11 cellular contexts compared by ENCODE assay signal in genomic region chr3:29642393-29643033, GRCh38.
DNase-seq lines count a peak whose midpoint lies in the region; ATAC-seq and TF ChIP-seq lines count a peak whose summit lies in the region.
"Had no signal": no experiment of that assay in that cellular context is flagged by ENCODE, and none has a peak within 500 bp of the region (broad histone marks: within the 10 kb centered on the region; RNA-seq: fewer than 3 reads in every experiment).

No MANE protein-coding gene starts in this region.

- no peak for TF ChIP-seq CTCF in adrenal gland (IDR thresholded peaks at IDR 0.05)
- TF ChIP-seq CTCF in heart right ventricle (IDR thresholded peaks at IDR 0.05) = no peak
- no peak for TF ChIP-seq CTCF in coronary artery (IDR thresholded peaks at IDR 0.05)

- H3K27me3 ChIP-seq in adrenal gland = no peaks in the 10 kb centered on the region
- H3K27me3 ChIP-seq in heart right ventricle = no peaks in the 10 kb centered on the region

- peaks cover 0 to 63% of the 10 kb centered on the region in 2 donors for H3K4me1 ChIP-seq in adrenal gland (replicated peaks in 1 of 2)
- peaks cover 2 to 63% (median 42%) of the 10 kb centered on the region in 9 donors for H3K4me1 ChIP-seq in heart right ventricle

- no peaks in the 10 kb centered on the region for H3K4me1 Mint-ChIP-seq in stimulated activated effector memory CD8-positive, alpha-beta T cell treated with anti-CD3 and anti-CD28 coated beads, Interleukin-12 subunit alpha, Interleukin-12 subunit beta, amount 100 ng/mL, for 72 hours
- H3K4me1 Mint-ChIP-seq: activated CD8-positive, alpha-beta memory T cell treated with anti-CD3 and anti-CD28 coated beads, Interleukin-2, amount 10 ng/mL, durations not matched to agents 7 days and 5 days had no signal

- no peak overlapping the region for H3K4me3 ChIP-seq in adrenal gland
- H3K4me3 ChIP-seq in heart right ventricle = peak overlapping the region in 3 of 10 donors; percentile 6 to 16 (median 12)
- no peak overlapping the region for H3K4me3 ChIP-seq in skeletal muscle cell (ENCODE audit: low read depth, low read length)
- H3K4me3 ChIP-seq in coronary artery = no peak overlapping the region

- intact Hi-C loops in adrenal gland (cut with DNase I) = no loop called here
- intact Hi-C loops in heart right ventricle (cut with DNase I) = no loop called here

- H3K27ac Mint-ChIP-seq in stimulated activated effector memory CD8-positive, alpha-beta T cell treated with anti-CD3 and anti-CD28 coated beads, Interleukin-12 subunit alpha, Interleukin-12 subunit beta, amount 100 ng/mL, for 72 hours = no peak overlapping the region
- H3K27ac Mint-ChIP-seq: activated CD8-positive, alpha-beta memory T cell treated with anti-CD3 and anti-CD28 coated beads, Interleukin-2, amount 10 ng/mL, durations not matched to agents 7 days and 5 days had no signal

- no peaks in the 10 kb centered on the region for H3K36me3 Mint-ChIP-seq in stimulated activated effector memory CD8-positive, alpha-beta T cell treated with anti-CD3 and anti-CD28 coated beads, Interleukin-12 subunit alpha, Interleukin-12 subunit beta, amount 100 ng/mL, for 72 hours
- H3K36me3 Mint-ChIP-seq: activated CD8-positive, alpha-beta memory T cell treated with anti-CD3 and anti-CD28 coated beads, Interleukin-2, amount 10 ng/mL, durations not matched to agents 7 days and 5 days had no signal

- peaks cover 4% of the 10 kb centered on the region for H3K9me3 Mint-ChIP-seq in stimulated activated effector memory CD8-positive, alpha-beta T cell treated with anti-CD3 and anti-CD28 coated beads, Interleukin-12 subunit alpha, Interleukin-12 subunit beta, amount 100 ng/mL, for 72 hours

- H3K9me3 ChIP-seq in adrenal gland (replicated peaks in 1 of 3) (no peaks in the 10 kb centered on the region), heart right ventricle (no peaks in the 10 kb centered on the region)

- H3K36me3 ChIP-seq in adrenal gland (replicated peaks in 1 of 2) = no peaks in the 10 kb centered on the region
- no peaks in the 10 kb centered on the region for H3K36me3 ChIP-seq in heart right ventricle

- 35 to 49% (median 43%) methylated on average over 5 of the region's 5 CpGs for WGBS in adrenal gland, 4 donors
- WGBS in heart right ventricle, 2 donors = 40 to 61% methylated on average over 5 of the region's 5 CpGs

- ATAC-seq in heart right ventricle (peak; percentile 77 to 95 (median 94)), HG02884 (IDR thresholded peaks at IDR 0.05; ENCODE audit: unreplicated experiment) (no peak)
- ATAC-seq in stimulated activated effector memory CD8-positive, alpha-beta T cell treated with anti-CD3 and anti-CD28 coated beads, Interleukin-12 subunit alpha, Interleukin-12 subunit beta, amount 100 ng/mL, for 72 hours = no peak
- ATAC-seq: activated CD8-positive, alpha-beta memory T cell treated with anti-CD3 and anti-CD28 coated beads, Interleukin-2, amount 10 ng/mL, durations not matched to agents 7 days and 5 days had no signal

- DNase-seq in GM04504 (ENCODE audit: low read depth) (peak; percentile 26), adrenal gland (peak; percentile 43 to 84 (median 60)), heart right ventricle (peak in 1 of 2 donors; percentile 47), skeletal muscle cell (ENCODE audit: low read depth) (peak; percentile 64), DMS79 treated with DMSO at 0.1 percent for 48 hours (lab: John Stamatoyannopoulos, UW) (no peak), coronary artery (ENCODE audit: low spot score) (no peak)
- no peak for DNase-seq in stimulated activated effector memory CD8-positive, alpha-beta T cell treated with anti-CD3 and anti-CD28 coated beads, Interleukin-12 subunit alpha, Interleukin-12 subunit beta, amount 100 ng/mL, for 72 hours (ENCODE audit: low spot score in 2 of 2)
- DNase-seq: activated CD8-positive, alpha-beta memory T cell treated with anti-CD3 and anti-CD28 coated beads, Interleukin-2, amount 10 ng/mL, durations not matched to agents 7 days and 5 days; effector CD8-positive, alpha-beta T cell; SIG-M5 had no signal

- TF ChIP-seq POLR2A in adrenal gland (IDR thresholded peaks at IDR 0.05) = peak in 1 of 2 donors; percentile 23

- H3K4me3 Mint-ChIP-seq in stimulated activated effector memory CD8-positive, alpha-beta T cell treated with anti-CD3 and anti-CD28 coated beads, Interleukin-12 subunit alpha, Interleukin-12 subunit beta, amount 100 ng/mL, for 72 hours = no peak overlapping the region
- H3K4me3 Mint-ChIP-seq: activated CD8-positive, alpha-beta memory T cell treated with anti-CD3 and anti-CD28 coated beads, Interleukin-2, amount 10 ng/mL, durations not matched to agents 7 days and 5 days had no signal

- peak overlapping the region in 3 of 5 donors; percentile 14 to 73 (median 37) for H3K27ac ChIP-seq in adrenal gland
- H3K27ac ChIP-seq in heart right ventricle = peak overlapping the region; percentile 21 to 90 (median 80)
- peak overlapping the region in 1 of 2 donors; percentile 33 for H3K27ac ChIP-seq in coronary artery

Comparison
In these comparisons a context has a peak if more than half of its experiments do, and no peak if none do; other contexts are left out.
1. DNase-seq: peak in GM04504 (single experiment), adrenal gland (7 of 7) and skeletal muscle cell (single experiment); none in DMS79 treated with DMSO at 0.1 percent for 48 hours (single experiment), stimulated activated effector memory CD8-positive, alpha-beta T cell treated with anti-CD3 and anti-CD28 coated beads, Interleukin-12 subunit alpha, Interleukin-12 subunit beta, amount 100 ng/mL, for 72 hours (0 of 2) and coronary artery (single experiment).
2. ATAC-seq: peak in heart right ventricle (8 of 8); none in HG02884 (single experiment) and stimulated activated effector memory CD8-positive, alpha-beta T cell treated with anti-CD3 and anti-CD28 coated beads, Interleukin-12 subunit alpha, Interleukin-12 subunit beta, amount 100 ng/mL, for 72 hours (single experiment).